In the genomic region with DNA sequence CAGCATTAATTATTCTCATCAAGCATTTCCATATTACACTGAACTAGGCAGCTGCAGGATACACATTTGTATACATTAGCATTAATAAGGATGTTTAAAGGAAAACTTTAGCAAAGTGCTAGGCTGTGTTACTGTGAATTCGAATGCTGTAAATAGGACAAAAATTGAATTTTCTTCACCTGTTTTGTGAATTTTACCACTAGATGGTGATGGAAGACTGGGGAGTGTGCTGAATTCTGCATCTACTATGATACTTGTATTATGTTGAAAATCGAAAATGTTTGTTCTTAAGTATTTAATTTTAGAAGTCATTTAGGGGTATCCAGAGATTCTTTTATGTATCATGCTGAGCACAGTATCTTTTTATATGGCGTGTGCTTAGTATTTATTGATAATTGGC, we compare ENCODE assay signal across 10 cellular contexts. TPM values are rescaled to one million over a fixed set of nuclear protein-coding genes. Genes with fewer than 3 reads are reported as not detected.
DNase-seq lines count a peak whose midpoint lies in the region; ATAC-seq, FAIRE-seq and TF ChIP-seq lines count a peak whose summit lies in the region.
"Had no signal": no experiment of that assay in that cellular context is flagged by ENCODE, and none has a peak within 500 bp of the region (broad histone marks: within the 10 kb centered on the region; RNA-seq: fewer than 3 reads in every experiment).

No MANE protein-coding gene starts in this region.

- no peaks in the 10 kb centered on the region for H3K79me1 ChIP-seq in H1 (ENCODE audit: low read depth, low read length)

- peak; percentile 5 for DNase-seq in NCI-H1092 treated with DMSO at 0.1 percent for 48 hours (lab: John Stamatoyannopoulos, UW)
- DNase-seq in NCI-H1092 (lab: John Stamatoyannopoulos, UW): no peak
- DNase-seq in NCI-H526 (lab: John Stamatoyannopoulos, UW): peak; percentile 43 to 62
- no peak for DNase-seq in H1 (ENCODE audit: low read depth in 1 of 2, low spot score in 2 of 2)
- no peak for DNase-seq in retinal pigment epithelial cell (ENCODE audit: low read depth)
- no peak for DNase-seq in activated CD8-positive, alpha-beta memory T cell treated with anti-CD3 and anti-CD28 coated beads, Interleukin-2, amount 10 ng/mL, durations not matched to agents 7 days and 5 days
- no peak for DNase-seq in OCI-M2 (lab: John Stamatoyannopoulos, UW; ENCODE audit: unreplicated experiment)
- DNase-seq in omental fat pad (ENCODE audit: low spot score): no peak
- DNase-seq: central memory CD4-positive, alpha-beta T cell had no signal

- H2AFZ ChIP-seq in H1 (ENCODE audit: low read length): no peak overlapping the region

- no peak overlapping the region for H2BK120ac ChIP-seq in H1 (replicated peaks; ENCODE audit: low read depth, low read length)

- H4K5ac ChIP-seq in H1 (ENCODE audit: insufficient read length, low read depth, low read length): no peak overlapping the region

- peaks cover 2% of the 10 kb centered on the region for H3K27me3 Mint-ChIP-seq in activated CD8-positive, alpha-beta memory T cell treated with anti-CD3 and anti-CD28 coated beads, Interleukin-2, amount 10 ng/mL, durations not matched to agents 7 days and 5 days

- no peaks in the 10 kb centered on the region for H3K36me3 ChIP-seq in H1 (ENCODE audit: control insufficient read depth in 2 of 4, insufficient read depth in 4 of 4, low read length in 3 of 4)
- H3K36me3 ChIP-seq: thoracic aorta had no signal

- H2BK12ac ChIP-seq in H1 (ENCODE audit: low read depth, low read length): no peak overlapping the region

- H2AK5ac ChIP-seq in H1 (ENCODE audit: low read depth, low read length): no peak overlapping the region

- no peak for TF ChIP-seq EP300 in H1 (IDR thresholded peaks at IDR 0.05; ENCODE audit: borderline replicate concordance in 1 of 2, low read depth in 2 of 2, low read length in 2 of 2)

- peaks cover 1% of the 10 kb centered on the region for H3K36me3 Mint-ChIP-seq in activated CD8-positive, alpha-beta memory T cell treated with anti-CD3 and anti-CD28 coated beads, Interleukin-2, amount 10 ng/mL, durations not matched to agents 7 days and 5 days

- no peaks in the 10 kb centered on the region for H4K20me1 ChIP-seq in H1 (replicated peaks in 1 of 2; ENCODE audit: control insufficient read depth in 1 of 2, insufficient read depth in 2 of 2, low read length in 2 of 2)

- H4K8ac ChIP-seq in H1 (ENCODE audit: extremely low read depth, insufficient read depth, low read length): no peak overlapping the region

- no peaks in the 10 kb centered on the region for H3K27me3 ChIP-seq in H1 (replicated peaks in 1 of 4; ENCODE audit: control insufficient read depth in 3 of 4, extremely low read depth in 1 of 4, insufficient read depth in 3 of 4, low read length in 3 of 4)

- no peak overlapping the region for H3K18ac ChIP-seq in H1 (ENCODE audit: extremely low read depth, low read length)

- H3K27ac Mint-ChIP-seq in activated CD8-positive, alpha-beta memory T cell treated with anti-CD3 and anti-CD28 coated beads, Interleukin-2, amount 10 ng/mL, durations not matched to agents 7 days and 5 days: no peak overlapping the region

- no peaks in the 10 kb centered on the region for H3K79me2 ChIP-seq in H1 (ENCODE audit: control insufficient read depth in 1 of 2, insufficient read depth in 2 of 2, low read length in 2 of 2)

- H2BK15ac ChIP-seq in H1 (ENCODE audit: low read length): no peak overlapping the region

- no peak overlapping the region for H3K9ac ChIP-seq in H1 (replicated peaks in 1 of 4; ENCODE audit: extremely low read depth in 1 of 4, low read depth in 3 of 4, low read length in 3 of 4)

- H3K23ac ChIP-seq in H1 (ENCODE audit: insufficient read length): no peak overlapping the region

- H2BK5ac ChIP-seq in H1 (ENCODE audit: low read depth, low read length): no peak overlapping the region

- H3K4me2 ChIP-seq in H1 (ENCODE audit: insufficient read depth in 1 of 2, low read depth in 2 of 2, low read length in 2 of 2): no peak overlapping the region

- H4K91ac ChIP-seq in H1 (replicated peaks; ENCODE audit: insufficient read length, low read length): no peak overlapping the region

- H3K14ac ChIP-seq in H1 (ENCODE audit: insufficient read length): no peak overlapping the region

- H3K4me3 ChIP-seq in H1 (ENCODE audit: extremely low read depth in 1 of 4, insufficient read depth in 2 of 4, low read depth in 3 of 4, low read length in 4 of 4): no peak overlapping the region
- no peak overlapping the region for H3K4me3 ChIP-seq in retinal pigment epithelial cell (ENCODE audit: low read length)
- H3K4me3 ChIP-seq: thoracic aorta had no signal

- H3K9me3 ChIP-seq in H1 (ENCODE audit: insufficient read depth in 2 of 2, low read depth in 1 of 2, low read length in 1 of 2): no peaks in the 10 kb centered on the region
- H3K9me3 ChIP-seq: thoracic aorta had no signal

- no peak for ATAC-seq in activated CD8-positive, alpha-beta memory T cell treated with anti-CD3 and anti-CD28 coated beads, Interleukin-2, amount 10 ng/mL, durations not matched to agents 7 days and 5 days
- ATAC-seq in omental fat pad (ENCODE audit: low FRiP score): no peak

- no peaks in the 10 kb centered on the region for H3K23me2 ChIP-seq in H1 (ENCODE audit: low read depth, low read length)

- no peak for FAIRE-seq in H1 (lab: Jason Lieb, UNC)

- POLR2A ChIA-PET in H1 (lab: Charles Lee; ENCODE audit: partially characterized antibody): no interaction called here

- no peaks in the 10 kb centered on the region for H3K9me3 Mint-ChIP-seq in activated CD8-positive, alpha-beta memory T cell treated with anti-CD3 and anti-CD28 coated beads, Interleukin-2, amount 10 ng/mL, durations not matched to agents 7 days and 5 days (ENCODE audit: low read depth)

- peaks cover 13% of the 10 kb centered on the region for H3K4me1 Mint-ChIP-seq in activated CD8-positive, alpha-beta memory T cell treated with anti-CD3 and anti-CD28 coated beads, Interleukin-2, amount 10 ng/mL, durations not matched to agents 7 days and 5 days

- CTCF ChIA-PET in H1 (lab: Charles Lee; ENCODE audit: partially characterized antibody): interaction anchor here (1.4 to 1.9 kb wide), 3 partner anchors 8 to 146 kb away, joined by 3 to 12 read pairs (median 5); no protein-coding TSS in a partner anchor
- CTCF ChIA-PET in activated CD8-positive, alpha-beta memory T cell treated with anti-CD3 and anti-CD28 coated beads, Interleukin-2, amount 10 ng/mL, durations not matched to agents 7 days and 5 days (lab: Charles Lee): interaction anchor here (1.2 to 2.7 kb wide), 4 partner anchors 14 to 548 kb away, joined by 3 to 14 read pairs (median 6); no protein-coding TSS in a partner anchor

- WGBS in H1 (ENCODE audit: extremely low coverage in 1 of 2, insufficient coverage in 1 of 2, insufficient read length in 1 of 2, insufficient replicate concordance in 2 of 2, low coverage in 1 of 2, low lambda C conversion rate in 2 of 2, missing lambda C conversion rate in 1 of 2), 2 experiments: 93% methylated on average over 3 of the region's 3 CpGs; no CpG with 5 or more reads in 1 of the 2 experiments

- H3K4ac ChIP-seq in H1 (replicated peaks; ENCODE audit: insufficient read length, low read depth, low read length): no peak overlapping the region

- H3K27ac ChIP-seq in H1 (ENCODE audit: low read depth, low read length): no peak overlapping the region
- H3K27ac ChIP-seq: thoracic aorta had no signal

- H3K4me3 Mint-ChIP-seq in activated CD8-positive, alpha-beta memory T cell treated with anti-CD3 and anti-CD28 coated beads, Interleukin-2, amount 10 ng/mL, durations not matched to agents 7 days and 5 days: no peak overlapping the region

- TF ChIP-seq CTCF in H1 (IDR thresholded peaks at IDR 0.05; ENCODE audit: control extremely low read depth in 1 of 3, insufficient read depth in 1 of 3, low read depth in 1 of 3, low read length in 3 of 3) (peak in 2 of 3 experiments; percentile 12 to 17; a peak in 2 of 4 replicates), retinal pigment epithelial cell (conservative IDR thresholded peaks at IDR 0.05; ENCODE audit: low read depth, low read length) (peak; percentile 47), omental fat pad (IDR thresholded peaks at IDR 0.05) (peak in 1 of 3 donors; percentile 18)

- peak; percentile 62 to 70 for TF ChIP-seq RAD21 in H1 (IDR thresholded peaks at IDR 0.05 in 1 of 2, conservative IDR thresholded peaks at IDR 0.05 in 1 of 2; ENCODE audit: low read depth in 2 of 2, low read length in 2 of 2)

- H2BK20ac ChIP-seq in H1 (ENCODE audit: low read length): no peak overlapping the region

- no peak overlapping the region for H3K56ac ChIP-seq in H1 (replicated peaks; ENCODE audit: insufficient read length, low read depth, low read length)

- no peak for TF ChIP-seq POLR2A in H1 (IDR thresholded peaks at IDR 0.05; ENCODE audit: control extremely low read depth in 1 of 2, low read depth in 2 of 2, low read length in 2 of 2)

- H3K4me1 ChIP-seq in H1 (replicated peaks in 1 of 4; ENCODE audit: control insufficient read depth in 3 of 4, insufficient read depth in 4 of 4, low read length in 3 of 4): no peaks in the 10 kb centered on the region; a peak in 1 of 7 replicates

RNA-seq across cellular contexts. Expression of a gene that starts 12.3 kb away (rescaled TPM):
- total RNA-seq in H1 (2021; fragmentation: NEBNext Ultra II Directional; extraction: Animal tissue kit (Norgen Biotek cat#: 25700)): not detected in 2 replicates
- polyA plus RNA-seq in H1 (2011; rRNA removed): not detected in 2 replicates
- not detected for polyA plus RNA-seq in H1 (2011; cell fraction: cytosol; rRNA removed)
- not detected for polyA plus RNA-seq in H1 (2011; cell fraction: nucleus; rRNA removed)
- 0.07 to 0.09 TPM in 2 of 4 replicates, not detected in the others for polyA plus RNA-seq in H1 (2012, experiment 1 of 2)
- polyA plus RNA-seq in H1 (2012, experiment 2 of 2): not detected
- not detected for polyA plus RNA-seq in H1 (2013, experiment 1 of 2)
- polyA plus RNA-seq in H1 (2013, experiment 2 of 2): not detected
- not detected in 2 replicates for polyA minus RNA-seq in H1 (2011; rRNA and poly(A)+ RNA removed)
- not detected for polyA minus RNA-seq in H1 (2011; cell fraction: cytosol; rRNA and poly(A)+ RNA removed)
- polyA minus RNA-seq in H1 (2011; cell fraction: nucleus; rRNA and poly(A)+ RNA removed): not detected
- total RNA-seq in activated CD8-positive, alpha-beta memory T cell treated with anti-CD3 and anti-CD28 coated beads, Interleukin-2, amount 10 ng/mL, durations not matched to agents 7 days and 5 days: 1 to 10 TPM; 2.2 to 4.7 TPM
- 10 to 100 TPM in 1 of 4 donors, 1 to 10 TPM in 3; 2.2 to 12.8 (median 6.4) TPM for total RNA-seq in omental fat pad

RNA-seq across cellular contexts. Expression of a gene that starts 25.9 kb away (rescaled TPM):
- not detected in 2 replicates for total RNA-seq in H1 (2021; fragmentation: NEBNext Ultra II Directional; extraction: Animal tissue kit (Norgen Biotek cat#: 25700))
- polyA plus RNA-seq in H1 (2011; rRNA removed): 0.05 and 0.06 TPM in 2 replicates
- not detected for polyA plus RNA-seq in H1 (2011; cell fraction: cytosol; rRNA removed)
- polyA plus RNA-seq in H1 (2011; cell fraction: nucleus; rRNA removed): not detected
- polyA plus RNA-seq in H1 (2012, experiment 1 of 2): 0.11 to 0.31 TPM (median 0.27 TPM) in 3 of 4 replicates, not detected in the other
- polyA plus RNA-seq in H1 (2012, experiment 2 of 2): not detected
- 0.12 TPM for polyA plus RNA-seq in H1 (2013, experiment 1 of 2)
- 0.22 TPM for polyA plus RNA-seq in H1 (2013, experiment 2 of 2)
- polyA minus RNA-seq in H1 (2011; rRNA and poly(A)+ RNA removed): not detected in 2 replicates
- polyA minus RNA-seq in H1 (2011; cell fraction: cytosol; rRNA and poly(A)+ RNA removed): not detected
- polyA minus RNA-seq in H1 (2011; cell fraction: nucleus; rRNA and poly(A)+ RNA removed): 0.60 TPM
- under 1 TPM; 0.40 to 0.53 TPM for total RNA-seq in activated CD8-positive, alpha-beta memory T cell treated with anti-CD3 and anti-CD28 coated beads, Interleukin-2, amount 10 ng/mL, durations not matched to agents 7 days and 5 days
- total RNA-seq in omental fat pad: not detected
- total RNA-seq: thoracic aorta had no signal

RNA-seq across cellular contexts. Expression of a gene that starts 38.7 kb away (rescaled TPM):
- total RNA-seq in H1 (2021; fragmentation: NEBNext Ultra II Directional; extraction: Animal tissue kit (Norgen Biotek cat#: 25700)): not detected in 2 replicates
- not detected in 2 replicates for polyA plus RNA-seq in H1 (2011; rRNA removed)
- not detected for polyA plus RNA-seq in H1 (2011; cell fraction: cytosol; rRNA removed)
- not detected for polyA plus RNA-seq in H1 (2011; cell fraction: nucleus; rRNA removed)
- not detected in 4 replicates for polyA plus RNA-seq in H1 (2012, experiment 1 of 2)
- polyA plus RNA-seq in H1 (2012, experiment 2 of 2): not detected
- not detected for polyA plus RNA-seq in H1 (2013, experiment 1 of 2)
- not detected for polyA plus RNA-seq in H1 (2013, experiment 2 of 2)
- polyA minus RNA-seq in H1 (2011; rRNA and poly(A)+ RNA removed): not detected in 2 replicates
- polyA minus RNA-seq in H1 (2011; cell fraction: cytosol; rRNA and poly(A)+ RNA removed): not detected
- polyA minus RNA-seq in H1 (2011; cell fraction: nucleus; rRNA and poly(A)+ RNA removed): not detected
- not detected for total RNA-seq in activated CD8-positive, alpha-beta memory T cell treated with anti-CD3 and anti-CD28 coated beads, Interleukin-2, amount 10 ng/mL, durations not matched to agents 7 days and 5 days
- total RNA-seq in omental fat pad: 10 to 100 TPM in 1 of 4 donors, 1 to 10 TPM in 2, under 1 TPM in 1; 0.72 to 10.7 (median 3.4) TPM

Comparison
In these comparisons a context has a peak if more than half of its experiments do, and no peak if none do; other contexts are left out.
1. DNase-seq: peak in NCI-H1092 treated with DMSO at 0.1 percent for 48 hours (single experiment) and NCI-H526 (2 of 2); none in NCI-H1092 (single experiment), H1 (0 of 2), retinal pigment epithelial cell (single experiment), activated CD8-positive, alpha-beta memory T cell treated with anti-CD3 and anti-CD28 coated beads, Interleukin-2, amount 10 ng/mL, durations not matched to agents 7 days and 5 days (single experiment), OCI-M2 (single experiment) and omental fat pad (single experiment).